In genomic region chr1:152047607-152047953, GRCh38 we compare ENCODE assay signal across 1 cellular context.
TF ChIP-seq lines count a peak whose summit lies in the region.

No MANE protein-coding gene starts in this region.

TF ChIP-seq in K562, 482 proteins besides CTCF, POLR2A, EP300 and RAD21 (continued from another document and continues in another):
- TF ChIP-seq ZBTB40 (IDR thresholded peaks at IDR 0.05) = no peak
- no peak for TF ChIP-seq ZBTB40 (CRISPR knock-in tag; IDR thresholded peaks at IDR 0.05)
- TF ChIP-seq ZNF699 (CRISPR knock-in tag; IDR thresholded peaks at IDR 0.05; ENCODE audit: insufficient replicate concordance) = no peak
- no peak for TF ChIP-seq SMARCA4 (IDR thresholded peaks at IDR 0.05)
- no peak for TF ChIP-seq TEAD4 (IDR thresholded peaks at IDR 0.05; ENCODE audit: low read length)
- no peak for TF ChIP-seq TEAD4 (CRISPR knock-in tag; IDR thresholded peaks at IDR 0.05; ENCODE audit: borderline replicate concordance)
- 0 out of 2 replicates have a peak, but pooled peaks have one; percentile 18 for TF ChIP-seq GTF2F1 (IDR thresholded peaks at IDR 0.05; ENCODE audit: low read depth, low read length)
- TF ChIP-seq KLF16 (IDR thresholded peaks at IDR 0.05) = no peak
- TF ChIP-seq ZBTB7A (IDR thresholded peaks at IDR 0.05; ENCODE audit: borderline replicate concordance, control insufficient read depth, low read depth, low read length) = no peak
- no peak for TF ChIP-seq ASH1L (IDR thresholded peaks at IDR 0.05; ENCODE audit: borderline replicate concordance, low read depth, partially characterized antibody)
- no peak for TF ChIP-seq MYC (IDR thresholded peaks at IDR 0.05; ENCODE audit: low read depth, low read length)
- TF ChIP-seq MYC (CRISPR knock-in tag; IDR thresholded peaks at IDR 0.05; ENCODE audit: borderline replicate concordance, low read depth) = 0 out of 2 replicates have a peak, but pooled peaks have one; percentile 36
- TF ChIP-seq TAF1 (IDR thresholded peaks at IDR 0.05; ENCODE audit: control insufficient read depth, extremely low read depth, insufficient read depth, low read length, severe bottlenecking) = no peak
- no peak for TF ChIP-seq MITF (IDR thresholded peaks at IDR 0.05)
- TF ChIP-seq POLR2G (IDR thresholded peaks at IDR 0.05; ENCODE audit: low read depth, low read length) = no peak
- TF ChIP-seq DDX20 (tag; IDR thresholded peaks at IDR 0.05; ENCODE audit: low read depth) = no peak
- TF ChIP-seq MLLT1 (IDR thresholded peaks at IDR 0.05) = 0 out of 4 replicates have a peak, but pooled peaks of 1 of the 2 experiments have one; percentile 83
- TF ChIP-seq RBM39 (optimal IDR thresholded peaks at IDR 0.05; ENCODE audit: low read depth, low read length) = no peak
- no peak for TF ChIP-seq RERE (CRISPR knock-in tag; IDR thresholded peaks at IDR 0.05; ENCODE audit: borderline replicate concordance)
- TF ChIP-seq ZBTB33 (CRISPR knock-in tag; IDR thresholded peaks at IDR 0.05) = no peak
- TF ChIP-seq NFRKB (IDR thresholded peaks at IDR 0.05; ENCODE audit: low read depth) = peak; percentile 73; the same call in 1 of the 2 replicates
- no peak for TF ChIP-seq ARID2 (IDR thresholded peaks at IDR 0.05)
- no peak for TF ChIP-seq E2F3 (CRISPR knock-in tag; IDR thresholded peaks at IDR 0.05)
- TF ChIP-seq FOXP4 (CRISPR knock-in tag; IDR thresholded peaks at IDR 0.05; ENCODE audit: borderline replicate concordance) = no peak
- TF ChIP-seq ARID1B (IDR thresholded peaks at IDR 0.05) = no peak
- no peak for TF ChIP-seq ZNF436 (CRISPR knock-in tag; IDR thresholded peaks at IDR 0.05)
- TF ChIP-seq BRD9 (IDR thresholded peaks at IDR 0.05; ENCODE audit: low read depth, partially characterized antibody) = peak; percentile 90
- TF ChIP-seq ZNF232 (CRISPR knock-in tag; IDR thresholded peaks at IDR 0.05) = no peak
- no peak for TF ChIP-seq RBFOX2 (IDR thresholded peaks at IDR 0.05; ENCODE audit: low read depth, low read length)
- no peak for TF ChIP-seq ELF1 (tag; IDR thresholded peaks at IDR 0.05)
- no peak for TF ChIP-seq HCFC1 (IDR thresholded peaks at IDR 0.05; ENCODE audit: low read depth, low read length)
- TF ChIP-seq HMBOX1 (IDR thresholded peaks at IDR 0.05) = no peak
- no peak for TF ChIP-seq LCOR (CRISPR knock-in tag; IDR thresholded peaks at IDR 0.05)
- no peak for TF ChIP-seq EHMT2 (IDR thresholded peaks at IDR 0.05)
- no peak for TF ChIP-seq PTBP1 (IDR thresholded peaks at IDR 0.05; ENCODE audit: low read depth, low read length)
